Comparison of ENCODE assay signal across 1 cellular context in genomic region chr7:24757799-24758275, GRCh38.
TF ChIP-seq lines count a peak whose summit lies in the region.

No MANE protein-coding gene starts in this region.

TF ChIP-seq in HEK293, 187 proteins besides CTCF, POLR2A, EP300 and RAD21 (continued from another document):
- TF ChIP-seq, protein P1, sequence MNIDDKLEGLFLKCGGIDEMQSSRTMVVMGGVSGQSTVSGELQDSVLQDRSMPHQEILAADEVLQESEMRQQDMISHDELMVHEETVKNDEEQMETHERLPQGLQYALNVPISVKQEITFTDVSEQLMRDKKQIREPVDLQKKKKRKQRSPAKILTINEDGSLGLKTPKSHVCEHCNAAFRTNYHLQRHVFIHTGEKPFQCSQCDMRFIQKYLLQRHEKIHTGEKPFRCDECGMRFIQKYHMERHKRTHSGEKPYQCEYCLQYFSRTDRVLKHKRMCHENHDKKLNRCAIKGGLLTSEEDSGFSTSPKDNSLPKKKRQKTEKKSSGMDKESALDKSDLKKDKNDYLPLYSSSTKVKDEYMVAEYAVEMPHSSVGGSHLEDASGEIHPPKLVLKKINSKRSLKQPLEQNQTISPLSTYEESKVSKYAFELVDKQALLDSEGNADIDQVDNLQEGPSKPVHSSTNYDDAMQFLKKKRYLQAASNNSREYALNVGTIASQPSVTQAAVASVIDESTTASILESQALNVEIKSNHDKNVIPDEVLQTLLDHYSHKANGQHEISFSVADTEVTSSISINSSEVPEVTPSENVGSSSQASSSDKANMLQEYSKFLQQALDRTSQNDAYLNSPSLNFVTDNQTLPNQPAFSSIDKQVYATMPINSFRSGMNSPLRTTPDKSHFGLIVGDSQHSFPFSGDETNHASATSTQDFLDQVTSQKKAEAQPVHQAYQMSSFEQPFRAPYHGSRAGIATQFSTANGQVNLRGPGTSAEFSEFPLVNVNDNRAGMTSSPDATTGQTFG (tag by site-specific recombination; IDR thresholded peaks at IDR 0.05; ENCODE audit: borderline replicate concordance), result no peak
- no peak for TF ChIP-seq ZNF184 (tag by site-specific recombination; IDR thresholded peaks at IDR 0.05)
- TF ChIP-seq ZNF658 (tag by site-specific recombination; IDR thresholded peaks at IDR 0.05), result no peak
- TF ChIP-seq ZNF214 (tag by site-specific recombination; IDR thresholded peaks at IDR 0.05; ENCODE audit: borderline replicate concordance), result no peak
- TF ChIP-seq ZNF843 (tag by site-specific recombination; IDR thresholded peaks at IDR 0.05), result no peak
- no peak for TF ChIP-seq TCF7L2 (IDR thresholded peaks at IDR 0.05; ENCODE audit: borderline replicate concordance, low read depth, low read length)
- no peak for TF ChIP-seq WT1 (tag by site-specific recombination; IDR thresholded peaks at IDR 0.05)
TF ChIP-seq in HEK293: peak in this region for 0.
